12 cellular contexts compared by ENCODE assay signal in the genomic region with DNA sequence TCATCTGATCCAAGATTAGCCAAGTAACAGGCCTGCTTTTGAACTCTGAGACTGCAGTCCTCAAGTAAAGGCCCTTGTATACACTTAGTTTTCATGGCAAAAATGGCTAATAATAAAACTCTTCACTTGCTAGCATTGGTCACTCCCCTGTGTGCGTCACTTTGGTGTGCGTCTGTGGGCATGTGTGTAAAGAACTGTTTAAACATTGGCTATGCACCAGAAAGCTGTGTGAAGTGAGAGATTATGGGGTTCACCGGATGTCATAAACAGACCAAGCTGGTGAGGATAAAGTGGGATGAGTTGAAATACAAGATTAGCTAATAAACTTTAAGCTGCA.
DNase-seq lines count a peak whose midpoint lies in the region; ATAC-seq and TF ChIP-seq lines count a peak whose summit lies in the region.
"Had no signal": no experiment of that assay in that cellular context is flagged by ENCODE, and none has a peak within 500 bp of the region (broad histone marks: within the 10 kb centered on the region; RNA-seq: fewer than 3 reads in every experiment).

No MANE protein-coding gene starts in this region.

- WGBS in lung, 2 donors: 57 to 67% methylated on average over 3 of the region's 3 CpGs
- 23 to 53% methylated on average over 3 of the region's 3 CpGs for WGBS in thyroid gland, 2 donors

- no peaks in the 10 kb centered on the region for H3K27me3 Mint-ChIP-seq in WTC11 (ENCODE audit: low read depth)

- H3K9me3 Mint-ChIP-seq in WTC11: no peaks in the 10 kb centered on the region

- no peak overlapping the region for H3K27ac Mint-ChIP-seq in WTC11

- H3K27ac ChIP-seq in lung (ENCODE audit: low read depth in 1 of 2, low read length in 1 of 2): peak overlapping the region; percentile 15 to 72
- H3K27ac ChIP-seq in thyroid gland: peak overlapping the region; percentile 66 to 81 (median 75)

- H3K9me3 ChIP-seq in MG63: no peaks in the 10 kb centered on the region
- no peaks in the 10 kb centered on the region for H3K9me3 ChIP-seq in lung (ENCODE audit: control insufficient read depth in 2 of 2, insufficient read depth in 1 of 2, low read length in 1 of 2)
- no peaks in the 10 kb centered on the region for H3K9me3 ChIP-seq in thyroid gland

- CTCF ChIA-PET in WTC11 (lab: Charles Lee): interaction anchor here (0.6 to 1.9 kb wide), 9 partner anchors 25 to 323 kb away, joined by 3 to 11 read pairs (median 3); no protein-coding TSS in a partner anchor

- peaks cover 25% of the 10 kb centered on the region for H3K4me1 Mint-ChIP-seq in WTC11

- no peak overlapping the region for H3K4me3 Mint-ChIP-seq in WTC11

- in situ Hi-C loops in GM13976 (cut with MboI; ENCODE audit: low sequenced_read_pairs, unreplicated experiment): no loop called here

- ATAC-seq in WTC11 (no peak), lung (ENCODE audit: insufficient read depth, low FRiP score) (peak; percentile 17), GM21381 (IDR thresholded peaks at IDR 0.05; ENCODE audit: unreplicated experiment) (no peak)

- peaks cover 4 to 5% of the 10 kb centered on the region in 2 donors for H3K4me1 ChIP-seq in lung (ENCODE audit: control insufficient read depth in 2 of 2, insufficient read depth in 2 of 2, low read length in 2 of 2)
- peaks cover 27 to 28% of the 10 kb centered on the region in 2 donors for H3K4me1 ChIP-seq in thyroid gland

- 0 out of 2 replicates have a peak, but pooled peaks have one; percentile 4 for TF ChIP-seq CTCF in WTC11 (IDR thresholded peaks at IDR 0.05)
- no peak for TF ChIP-seq CTCF in lung (IDR thresholded peaks at IDR 0.05; ENCODE audit: control extremely low read depth, extremely low read depth)
- no peak for TF ChIP-seq CTCF in thyroid gland (IDR thresholded peaks at IDR 0.05)
- no peak for TF ChIP-seq CTCF in GM13976 (IDR thresholded peaks at IDR 0.05; ENCODE audit: borderline replicate concordance, control extremely low read depth, extremely low read depth, insufficient read depth, missing control alignments)

- DNase-seq in MG63: peak; percentile 27
- no peak for DNase-seq in WTC11 (ENCODE audit: low spot score)
- DNase-seq in lung (ENCODE audit: low spot score): no peak
- peak; percentile 20 to 38 for DNase-seq in thyroid gland
- DNase-seq in GM13976 (ENCODE audit: low spot score): no peak
- DNase-seq in kidney tubule cell (ENCODE audit: low spot score): no peak
- DNase-seq: activated gamma-delta T cell; effector CD8-positive, alpha-beta T cell; NCI-H1417 treated with DMSO at 0.1 percent for 48 hours; stimulated activated CD4-positive, alpha-beta T cell treated with anti-CD3 and anti-CD28 coated beads, Interleukin-4, amount 100 ng/mL, for 1 hour had no signal

- H3K4me3 ChIP-seq in MG63 (no peak overlapping the region), lung (no peak overlapping the region), thyroid gland (replicated peaks in 1 of 3) (no peak overlapping the region)
- H3K4me3 ChIP-seq: K562 had no signal

- H3K36me3 ChIP-seq in MG63 (no peaks in the 10 kb centered on the region), lung (ENCODE audit: control insufficient read depth in 2 of 2, insufficient read depth in 2 of 2, low read length in 2 of 2) (no peaks in the 10 kb centered on the region), thyroid gland (no peaks in the 10 kb centered on the region)

- POLR2A ChIA-PET in WTC11 (lab: Charles Lee): interaction anchor here (0.6 kb wide), 1 partner anchor 535 kb away, joined by 3 read pairs; no protein-coding TSS in a partner anchor

- H3K27me3 ChIP-seq in MG63 (no peaks in the 10 kb centered on the region), lung (ENCODE audit: control insufficient read depth, insufficient read depth) (no peaks in the 10 kb centered on the region), thyroid gland (no peaks in the 10 kb centered on the region)

- intact Hi-C loops in thyroid gland (cut with DNase I): no loop called here

- no peak for TF ChIP-seq POLR2A in thyroid gland (IDR thresholded peaks at IDR 0.05)

- no peaks in the 10 kb centered on the region for H3K36me3 Mint-ChIP-seq in WTC11

TF ChIP-seq in WTC11, 78 proteins besides CTCF, POLR2A, EP300 and RAD21 (continues in another document):
- TF ChIP-seq, protein P1, sequence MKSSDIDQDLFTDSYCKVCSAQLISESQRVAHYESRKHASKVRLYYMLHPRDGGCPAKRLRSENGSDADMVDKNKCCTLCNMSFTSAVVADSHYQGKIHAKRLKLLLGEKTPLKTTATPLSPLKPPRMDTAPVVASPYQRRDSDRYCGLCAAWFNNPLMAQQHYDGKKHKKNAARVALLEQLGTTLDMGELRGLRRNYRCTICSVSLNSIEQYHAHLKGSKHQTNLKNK (CRISPR knock-in tag; IDR thresholded peaks at IDR 0.05): no peak
- TF ChIP-seq NR3C1 (CRISPR knock-in tag; conservative IDR thresholded peaks at IDR 0.05; ENCODE audit: low read depth): no peak
- TF ChIP-seq ZNF263 (CRISPR knock-in tag; IDR thresholded peaks at IDR 0.05; ENCODE audit: low read depth): no peak
- no peak for TF ChIP-seq ELF4 (CRISPR knock-in tag; IDR thresholded peaks at IDR 0.05; ENCODE audit: low read depth)
- TF ChIP-seq TEAD4 (CRISPR knock-in tag; IDR thresholded peaks at IDR 0.05): no peak
- TF ChIP-seq, protein P2, sequence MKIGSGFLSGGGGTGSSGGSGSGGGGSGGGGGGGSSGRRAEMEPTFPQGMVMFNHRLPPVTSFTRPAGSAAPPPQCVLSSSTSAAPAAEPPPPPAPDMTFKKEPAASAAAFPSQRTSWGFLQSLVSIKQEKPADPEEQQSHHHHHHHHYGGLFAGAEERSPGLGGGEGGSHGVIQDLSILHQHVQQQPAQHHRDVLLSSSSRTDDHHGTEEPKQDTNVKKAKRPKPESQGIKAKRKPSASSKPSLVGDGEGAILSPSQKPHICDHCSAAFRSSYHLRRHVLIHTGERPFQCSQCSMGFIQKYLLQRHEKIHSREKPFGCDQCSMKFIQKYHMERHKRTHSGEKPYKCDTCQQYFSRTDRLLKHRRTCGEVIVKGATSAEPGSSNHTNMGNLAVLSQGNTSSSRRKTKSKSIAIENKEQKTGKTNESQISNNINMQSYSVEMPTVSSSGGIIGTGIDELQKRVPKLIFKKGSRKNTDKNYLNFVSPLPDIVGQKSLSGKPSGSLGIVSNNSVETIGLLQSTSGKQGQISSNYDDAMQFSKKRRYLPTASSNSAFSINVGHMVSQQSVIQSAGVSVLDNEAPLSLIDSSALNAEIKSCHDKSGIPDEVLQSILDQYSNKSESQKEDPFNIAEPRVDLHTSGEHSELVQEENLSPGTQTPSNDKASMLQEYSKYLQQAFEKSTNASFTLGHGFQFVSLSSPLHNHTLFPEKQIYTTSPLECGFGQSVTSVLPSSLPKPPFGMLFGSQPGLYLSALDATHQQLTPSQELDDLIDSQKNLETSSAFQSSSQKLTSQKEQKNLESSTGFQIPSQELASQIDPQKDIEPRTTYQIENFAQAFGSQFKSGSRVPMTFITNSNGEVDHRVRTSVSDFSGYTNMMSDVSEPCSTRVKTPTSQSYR (CRISPR knock-in tag; IDR thresholded peaks at IDR 0.05): no peak
- TF ChIP-seq NR1H2 (CRISPR knock-in tag; IDR thresholded peaks at IDR 0.05): no peak
- TF ChIP-seq, protein P3, sequence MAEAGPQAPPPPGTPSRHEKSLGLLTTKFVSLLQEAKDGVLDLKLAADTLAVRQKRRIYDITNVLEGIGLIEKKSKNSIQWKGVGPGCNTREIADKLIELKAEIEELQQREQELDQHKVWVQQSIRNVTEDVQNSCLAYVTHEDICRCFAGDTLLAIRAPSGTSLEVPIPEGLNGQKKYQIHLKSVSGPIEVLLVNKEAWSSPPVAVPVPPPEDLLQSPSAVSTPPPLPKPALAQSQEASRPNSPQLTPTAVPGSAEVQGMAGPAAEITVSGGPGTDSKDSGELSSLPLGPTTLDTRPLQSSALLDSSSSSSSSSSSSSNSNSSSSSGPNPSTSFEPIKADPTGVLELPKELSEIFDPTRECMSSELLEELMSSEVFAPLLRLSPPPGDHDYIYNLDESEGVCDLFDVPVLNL (CRISPR knock-in tag; IDR thresholded peaks at IDR 0.05; ENCODE audit: borderline replicate concordance, low read depth): no peak
- TF ChIP-seq, protein P4, sequence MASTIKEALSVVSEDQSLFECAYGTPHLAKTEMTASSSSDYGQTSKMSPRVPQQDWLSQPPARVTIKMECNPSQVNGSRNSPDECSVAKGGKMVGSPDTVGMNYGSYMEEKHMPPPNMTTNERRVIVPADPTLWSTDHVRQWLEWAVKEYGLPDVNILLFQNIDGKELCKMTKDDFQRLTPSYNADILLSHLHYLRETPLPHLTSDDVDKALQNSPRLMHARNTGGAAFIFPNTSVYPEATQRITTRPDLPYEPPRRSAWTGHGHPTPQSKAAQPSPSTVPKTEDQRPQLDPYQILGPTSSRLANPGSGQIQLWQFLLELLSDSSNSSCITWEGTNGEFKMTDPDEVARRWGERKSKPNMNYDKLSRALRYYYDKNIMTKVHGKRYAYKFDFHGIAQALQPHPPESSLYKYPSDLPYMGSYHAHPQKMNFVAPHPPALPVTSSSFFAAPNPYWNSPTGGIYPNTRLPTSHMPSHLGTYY (CRISPR knock-in tag; IDR thresholded peaks at IDR 0.05): no peak
- TF ChIP-seq HMGA2 (CRISPR knock-in tag; IDR thresholded peaks at IDR 0.05): no peak
- TF ChIP-seq CBFB (CRISPR knock-in tag; IDR thresholded peaks at IDR 0.05; ENCODE audit: low read depth): no peak

Comparison
In these comparisons a context has a peak if more than half of its experiments do, and no peak if none do; other contexts are left out.
1. DNase-seq: peak in MG63 (single experiment) and thyroid gland (2 of 2); none in WTC11 (single experiment), lung (single experiment), GM13976 (single experiment) and kidney tubule cell (single experiment).